10 cellular contexts compared by ENCODE assay signal in genomic region chr1:18373882-18374493, GRCh38.
DNase-seq lines count a peak whose midpoint lies in the region; ATAC-seq and TF ChIP-seq lines count a peak whose summit lies in the region.
"Had no signal": no experiment of that assay in that cellular context is flagged by ENCODE, and none has a peak within 500 bp of the region (broad histone marks: within the 10 kb centered on the region; RNA-seq: fewer than 3 reads in every experiment).

No MANE protein-coding gene starts in this region.

- intact Hi-C loops in colonic mucosa (cut with DNase I) (no loop called here), stomach (cut with DNase I; ENCODE audit: low total_unique reads) (no loop called here)

- H3K4me2 ChIP-seq in DND-41 (ENCODE audit: insufficient read depth, low read length) (no peak overlapping the region), MM.1S (ENCODE audit: low read depth, low read length) (no peak overlapping the region)

- no peaks in the 10 kb centered on the region for H3K36me3 ChIP-seq in DND-41 (ENCODE audit: insufficient read depth, low read length)
- no peaks in the 10 kb centered on the region for H3K36me3 ChIP-seq in MM.1S (replicated peaks; ENCODE audit: insufficient read depth, low read length)
- no peaks in the 10 kb centered on the region for H3K36me3 ChIP-seq in colonic mucosa
- no peaks in the 10 kb centered on the region for H3K36me3 ChIP-seq in stomach

- H3K79me2 ChIP-seq in DND-41 (ENCODE audit: insufficient read depth, low read length) = no peaks in the 10 kb centered on the region
- no peaks in the 10 kb centered on the region for H3K79me2 ChIP-seq in MM.1S (ENCODE audit: low read length)

- no peak for ATAC-seq in DND-41 (ENCODE audit: insufficient read depth, low read depth)
- ATAC-seq: stimulated activated naive B cell treated with anti-CD40 and anti-IgM and Interleukin-4, amounts not matched to agents 10 μg/mL and 1 μg/mL and 100 μg/mL, for 72 hours had no signal

- TF ChIP-seq EP300 in stomach (IDR thresholded peaks at IDR 0.05) = no peak

- no peak overlapping the region for H3K4me3 ChIP-seq in DND-41 (ENCODE audit: low read depth in 1 of 2, low read length in 2 of 2)
- H3K4me3 ChIP-seq in MM.1S (ENCODE audit: low read length) = no peak overlapping the region
- H3K4me3 ChIP-seq in colonic mucosa = no peak overlapping the region
- no peak overlapping the region for H3K4me3 ChIP-seq in stomach

- H3K9me3 ChIP-seq in DND-41 (ENCODE audit: insufficient read depth, low read length, severe bottlenecking) = no peaks in the 10 kb centered on the region
- no peaks in the 10 kb centered on the region for H3K9me3 ChIP-seq in MM.1S (replicated peaks; ENCODE audit: insufficient read depth, low read length)
- H3K9me3 ChIP-seq in colonic mucosa = no peaks in the 10 kb centered on the region
- peaks cover 0 to 1% (median 0%) of the 10 kb centered on the region in 4 donors for H3K9me3 ChIP-seq in stomach

- H3K27me3 ChIP-seq in DND-41 (ENCODE audit: insufficient read depth, low read length, poor library complexity) = no peaks in the 10 kb centered on the region
- H3K27me3 ChIP-seq in MM.1S (replicated peaks; ENCODE audit: insufficient read depth, low read length) = peaks cover 85% of the 10 kb centered on the region
- no peaks in the 10 kb centered on the region for H3K27me3 ChIP-seq in colonic mucosa
- H3K27me3 ChIP-seq in stomach = peaks cover 0 to 18% (median 0%) of the 10 kb centered on the region in 3 donors

- H2AFZ ChIP-seq in DND-41 (ENCODE audit: low read depth, low read length) (no peak overlapping the region), MM.1S (ENCODE audit: low read length) (no peak overlapping the region)

- peak; percentile 83 for TF ChIP-seq CTCF in 22Rv1 (IDR thresholded peaks at IDR 0.05)
- TF ChIP-seq CTCF in DND-41 (IDR thresholded peaks at IDR 0.05; ENCODE audit: borderline replicate concordance, extremely low read depth, low read length, poor library complexity, severe bottlenecking) = peak; percentile 60
- peak; percentile 60 for TF ChIP-seq CTCF in MM.1S (IDR thresholded peaks at IDR 0.05; ENCODE audit: low read length)
- peak; percentile 44 for TF ChIP-seq CTCF in colonic mucosa (IDR thresholded peaks at IDR 0.05)
- TF ChIP-seq CTCF in stomach (IDR thresholded peaks at IDR 0.05) = peak in 2 of 7 experiments; percentile 12 to 13

- no peaks in the 10 kb centered on the region for H3F3A ChIP-seq in MM.1S (ENCODE audit: insufficient read depth, low read length)

- peak; percentile 18 for DNase-seq in DND-41
- DNase-seq in MM.1S = no peak
- DNase-seq in colonic mucosa = peak; percentile 27
- no peak for DNase-seq in activated CD4-positive, CD25-positive, alpha-beta regulatory T cell treated with anti-CD3 and anti-CD28 coated beads, Interleukin-2, amount 50 U/mL, for 72 hours
- DNase-seq in HK-2 (ENCODE audit: unreplicated experiment) = no peak
- no peak for DNase-seq in stomach
- no peak for DNase-seq in SIG-M5 (lab: John Stamatoyannopoulos, UW)
- DNase-seq: NCI-H226; stimulated activated naive B cell treated with anti-CD40 and anti-IgM and Interleukin-4, amounts not matched to agents 10 μg/mL and 1 μg/mL and 100 μg/mL, for 72 hours had no signal

- TF ChIP-seq POLR2A in stomach (IDR thresholded peaks at IDR 0.05) = no peak

- no peaks in the 10 kb centered on the region for H4K20me1 ChIP-seq in DND-41 (ENCODE audit: insufficient read depth, low read length)
- H4K20me1 ChIP-seq in MM.1S (ENCODE audit: insufficient read depth, low read length) = no peaks in the 10 kb centered on the region

- no peaks in the 10 kb centered on the region for H3K4me1 ChIP-seq in DND-41 (ENCODE audit: insufficient read depth, low read length)
- H3K4me1 ChIP-seq in MM.1S (ENCODE audit: low read length) = no peaks in the 10 kb centered on the region
- no peaks in the 10 kb centered on the region for H3K4me1 ChIP-seq in colonic mucosa
- H3K4me1 ChIP-seq in stomach = no peaks in the 10 kb centered on the region

- 46 to 57% (median 50%) methylated on average over 14 of the region's 14 CpGs for WGBS in stomach, 5 donors

- H3K9ac ChIP-seq in DND-41 (ENCODE audit: low read depth, low read length) = no peak overlapping the region
- H3K9ac ChIP-seq in MM.1S (ENCODE audit: low read length) = no peak overlapping the region
- no peak overlapping the region for H3K9ac ChIP-seq in colonic mucosa (ENCODE audit: low read depth in 2 of 2, low read length in 2 of 2)

- H3K9me2 ChIP-seq in MM.1S (replicated peaks; ENCODE audit: insufficient read depth, low read length) = no peaks in the 10 kb centered on the region

- H3K27ac ChIP-seq in 22Rv1 = no peak overlapping the region
- no peak overlapping the region for H3K27ac ChIP-seq in DND-41 (ENCODE audit: low read length)
- H3K27ac ChIP-seq in MM.1S (ENCODE audit: low read length) = no peak overlapping the region
- no peak overlapping the region for H3K27ac ChIP-seq in colonic mucosa
- no peak overlapping the region for H3K27ac ChIP-seq in stomach

Comparison
In these comparisons a context has a peak if more than half of its experiments do, and no peak if none do; other contexts are left out.
1. DNase-seq: peak in DND-41 (single experiment) and colonic mucosa (single experiment); none in MM.1S (single experiment), activated CD4-positive, CD25-positive, alpha-beta regulatory T cell treated with anti-CD3 and anti-CD28 coated beads, Interleukin-2, amount 50 U/mL, for 72 hours (single experiment), HK-2 (single experiment), stomach (single experiment) and SIG-M5 (single experiment).